Comparison of ENCODE assay signal across 8 cellular contexts in the genomic region with DNA sequence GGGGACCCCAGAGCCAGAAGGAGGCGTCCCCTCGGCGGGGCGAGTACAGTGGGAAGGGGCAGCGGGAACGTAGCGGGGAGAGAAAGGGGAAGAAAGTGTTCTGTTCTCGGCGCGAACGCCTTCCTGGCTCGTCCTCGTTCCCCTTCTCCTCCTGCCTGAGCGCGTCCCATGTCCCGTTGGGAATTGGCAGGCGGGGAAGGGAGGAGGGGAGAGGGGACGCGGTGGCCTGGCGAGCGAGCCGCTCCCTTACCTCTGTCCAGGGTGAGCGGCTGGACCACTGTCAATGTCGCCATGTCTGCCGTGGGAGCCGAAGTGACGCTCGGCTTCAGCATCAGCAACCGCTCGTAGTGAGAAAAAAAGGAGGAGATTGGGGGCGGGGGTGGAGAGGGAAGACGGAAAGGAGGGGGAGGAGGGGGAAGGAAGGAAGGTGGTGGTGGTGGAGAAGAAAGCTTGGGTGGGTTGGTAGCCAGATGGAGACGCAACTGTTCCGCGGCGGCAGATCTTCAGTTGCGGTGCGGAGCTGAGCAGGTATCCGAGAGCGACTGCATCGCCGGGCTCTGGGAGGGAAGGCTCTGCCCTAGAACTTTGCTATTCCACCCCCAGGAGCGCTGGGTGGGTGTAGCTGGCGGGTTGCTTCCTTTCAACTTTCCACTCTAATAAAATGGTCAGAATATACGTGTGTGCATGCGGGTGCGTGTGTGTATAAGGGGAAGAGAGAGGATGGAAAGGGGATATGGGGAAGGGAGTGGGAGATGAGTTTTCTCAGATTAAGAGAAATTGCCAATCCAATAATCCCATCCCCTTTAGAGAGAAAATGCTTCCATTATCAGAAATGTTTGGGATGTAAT. TPM values are rescaled to one million over a fixed set of nuclear protein-coding genes. Genes with fewer than 3 reads are reported as not detected.
A peak's percentile ranks its signal among the peaks of the same experiment; 100 is the strongest.
DNase-seq lines count a peak whose midpoint lies in the region; ATAC-seq and TF ChIP-seq lines count a peak whose summit lies in the region.

A gene with protein sequence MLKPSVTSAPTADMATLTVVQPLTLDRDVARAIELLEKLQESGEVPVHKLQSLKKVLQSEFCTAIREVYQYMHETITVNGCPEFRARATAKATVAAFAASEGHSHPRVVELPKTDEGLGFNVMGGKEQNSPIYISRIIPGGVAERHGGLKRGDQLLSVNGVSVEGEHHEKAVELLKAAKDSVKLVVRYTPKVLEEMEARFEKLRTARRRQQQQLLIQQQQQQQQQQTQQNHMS (minus strand): TSS at position 544 of the 848 bp plus-strand sequence. CDS start 212 bp downstream, at position 332.

- DNase-seq in AG08396 (ENCODE audit: low spot score) (peak; percentile 65), RWPE2 (ENCODE audit: low spot score) (no peak), fibroblast of the aortic adventitia (ENCODE audit: low read depth) (peak; percentile 17), inferior parietal cortex (ENCODE audit: extremely low spot score) (no peak)

- H3K27me3 ChIP-seq in RWPE2 (ENCODE audit: insufficient read depth, poor library complexity, severe bottlenecking) = peaks cover 58% of the 10 kb centered on the region

- no peaks in the 10 kb centered on the region for H3K36me3 Mint-ChIP-seq in nephron (ENCODE audit: low read depth)

- H3K9me3 Mint-ChIP-seq in nephron = no peaks in the 10 kb centered on the region

- no peaks in the 10 kb centered on the region for H3K36me3 ChIP-seq in RWPE2 (ENCODE audit: low read depth)

- peak; percentile 14 for ATAC-seq in GM19025 (IDR thresholded peaks at IDR 0.05; ENCODE audit: low read depth, unreplicated experiment)
- peak; percentile 27 for ATAC-seq in HG03342 (IDR thresholded peaks at IDR 0.05; ENCODE audit: unreplicated experiment)
- peak; percentile 37 for ATAC-seq in RWPE2 (ENCODE audit: low read depth)
- ATAC-seq in GM18873 (IDR thresholded peaks at IDR 0.05; ENCODE audit: low FRiP score, unreplicated experiment) = no peak

- peak within 1 kb of the TSS; percentile 59 to 93 (median 92) for H3K27ac Mint-ChIP-seq in nephron

- H3K27ac ChIP-seq in RWPE2 (ENCODE audit: poor library complexity, severe bottlenecking) = no peak within 1 kb of the TSS

- H3K4me3 Mint-ChIP-seq in nephron = peak within 1 kb of the TSS; percentile 94 to 99 (median 98)

- peak within 1 kb of the TSS; percentile 28 for H3K4me3 ChIP-seq in RWPE2 (ENCODE audit: severe bottlenecking)
- H3K4me3 ChIP-seq in fibroblast of the aortic adventitia (ENCODE audit: low read depth, low read length) = peak within 1 kb of the TSS; percentile 74

- H3K4me1 ChIP-seq in RWPE2 (ENCODE audit: insufficient read depth, poor library complexity, severe bottlenecking) = no peaks in the 10 kb centered on the region

- H3K4me1 Mint-ChIP-seq in nephron = peaks cover 15% of the 10 kb centered on the region

- TF ChIP-seq CTCF in RWPE2 (IDR thresholded peaks at IDR 0.05; ENCODE audit: poor library complexity, severe bottlenecking) = no peak
- TF ChIP-seq CTCF in fibroblast of the aortic adventitia (IDR thresholded peaks at IDR 0.05; ENCODE audit: insufficient read depth, low read length) = no peak
- TF ChIP-seq CTCF in nephron (IDR thresholded peaks at IDR 0.05; ENCODE audit: unreplicated experiment in 3 of 3) = no peak

- peaks cover 27% of the 10 kb centered on the region for H3K27me3 Mint-ChIP-seq in nephron (ENCODE audit: low read depth)

- H3K9me3 ChIP-seq in RWPE2 (ENCODE audit: severe bottlenecking) = no peaks in the 10 kb centered on the region

RNA-seq across cellular contexts. Expression of the gene that starts here (rescaled TPM):
- total RNA-seq in fibroblast of the aortic adventitia (ENCODE audit: low replicate concordance) = 6.6 and 8.9 TPM in 2 replicates

Comparison
In these comparisons a context has a peak if more than half of its experiments do, and no peak if none do; other contexts are left out.
1. DNase-seq: peak in AG08396 (single experiment) and fibroblast of the aortic adventitia (single experiment); none in RWPE2 (single experiment) and inferior parietal cortex (single experiment).